Comparison of ENCODE assay signal across 10 cellular contexts in genomic region chr5:80186634-80187033, GRCh38.
DNase-seq lines count a peak whose midpoint lies in the region; ATAC-seq and TF ChIP-seq lines count a peak whose summit lies in the region.
"Had no signal": no experiment of that assay in that cellular context is flagged by ENCODE, and none has a peak within 500 bp of the region (broad histone marks: within the 10 kb centered on the region; RNA-seq: fewer than 3 reads in every experiment).

No MANE protein-coding gene starts in this region.

- ATAC-seq in HG03159 (IDR thresholded peaks at IDR 0.05; ENCODE audit: unreplicated experiment) (no peak), HG03097 (IDR thresholded peaks at IDR 0.05; ENCODE audit: low FRiP score, unreplicated experiment) (no peak)

- H3K4me1 ChIP-seq in OCI-LY1 (ENCODE audit: insufficient read depth, low read length, severe bottlenecking): peaks cover 100% of the 10 kb centered on the region

- H3K9me2 ChIP-seq in OCI-LY1 (ENCODE audit: low read depth, low read length): no peaks in the 10 kb centered on the region

- no peak overlapping the region for H3K4me3 ChIP-seq in OCI-LY1 (ENCODE audit: low read depth, low read length, poor library complexity, severe bottlenecking)
- H3K4me3 ChIP-seq in choroid plexus epithelial cell (ENCODE audit: low read depth, low read length): no peak overlapping the region

- peak overlapping the region; percentile 99 for H3K27ac ChIP-seq in OCI-LY1 (ENCODE audit: low read depth, low read length, poor library complexity, severe bottlenecking)

- peak; percentile 50 for DNase-seq in HPDE6-E6E7 (ENCODE audit: extremely low spot score)
- DNase-seq in choroid plexus epithelial cell (ENCODE audit: low read depth): peak; percentile 86
- DNase-seq in renal cortical epithelial cell (ENCODE audit: low read depth): peak; percentile 32
- no peak for DNase-seq in NCI-H2171 (lab: John Stamatoyannopoulos, UW)
- DNase-seq: activated CD4-positive, CD25-positive, alpha-beta regulatory T cell; mesenchymal stem cell; NCI-H1048 had no signal

- no peaks in the 10 kb centered on the region for H3K27me3 ChIP-seq in OCI-LY1 (ENCODE audit: insufficient read depth, low read length)

- peaks cover 9% of the 10 kb centered on the region for H3F3A ChIP-seq in OCI-LY1 (ENCODE audit: insufficient read depth, low read length)

- peak overlapping the region; percentile 12; the same call in 1 of the 2 replicates for H3K4me2 ChIP-seq in OCI-LY1 (ENCODE audit: low read length)

- peak overlapping the region; percentile 6; the same call in 1 of the 2 replicates for H3K9ac ChIP-seq in OCI-LY1 (ENCODE audit: low read length)

- H4K20me1 ChIP-seq in OCI-LY1 (ENCODE audit: insufficient read depth, low read length): no peaks in the 10 kb centered on the region

- H3K79me2 ChIP-seq in OCI-LY1 (ENCODE audit: insufficient read depth, low read length): peaks cover 36% of the 10 kb centered on the region

- no peaks in the 10 kb centered on the region for H3K9me3 ChIP-seq in OCI-LY1 (ENCODE audit: low read length)

- H3K36me3 ChIP-seq in OCI-LY1 (ENCODE audit: insufficient read depth, low read length): peaks cover 10% of the 10 kb centered on the region; the same call in 1 of the 2 replicates

- TF ChIP-seq CTCF in OCI-LY1 (IDR thresholded peaks at IDR 0.05; ENCODE audit: low read length): no peak
- TF ChIP-seq CTCF in choroid plexus epithelial cell (conservative IDR thresholded peaks at IDR 0.05; ENCODE audit: low read depth, low read length): no peak

- no peak overlapping the region for H2AFZ ChIP-seq in OCI-LY1 (ENCODE audit: low read length)
